ENCODE assay signal across 20 cellular contexts in the genomic region with DNA sequence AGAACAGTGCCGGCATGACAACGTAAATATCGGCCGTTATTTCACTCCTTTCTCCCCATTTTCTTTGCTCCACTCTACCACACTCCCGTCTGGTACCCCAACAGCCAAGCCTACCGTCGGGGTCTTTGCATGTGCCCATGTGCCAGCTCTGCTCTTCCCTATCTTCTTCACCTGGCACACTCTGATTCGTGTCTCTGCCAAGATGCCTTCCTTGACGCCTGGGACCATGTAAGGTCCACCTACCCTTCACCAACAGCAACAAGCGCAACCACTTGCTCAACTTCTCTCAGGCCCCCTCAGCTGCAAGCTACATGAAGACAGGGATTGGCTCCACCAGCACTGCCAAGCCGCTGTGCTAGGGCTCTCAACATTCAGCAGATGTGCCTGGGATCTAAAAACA. TPM values are rescaled to one million over a fixed set of nuclear protein-coding genes. Genes with fewer than 3 reads are reported as not detected.
DNase-seq lines count a peak whose midpoint lies in the region; ATAC-seq lines count a peak whose summit lies in the region.
"Had no signal": no experiment of that assay in that cellular context is flagged by ENCODE, and none has a peak within 500 bp of the region (broad histone marks: within the 10 kb centered on the region; RNA-seq: fewer than 3 reads in every experiment).

No MANE protein-coding gene starts in this region.

- peaks cover 20% of the 10 kb centered on the region for H3K36me3 Mint-ChIP-seq in activated T-cell treated with anti-CD3 and anti-CD28 coated beads, Interleukin-2, amount 50 U/mL, for 4 hours (ENCODE audit: insufficient read depth)
- H3K36me3 Mint-ChIP-seq in activated T-helper 1 cell treated with anti-CD3 and anti-CD28 coated beads, Interleukin-12 subunit alpha, Interleukin-12 subunit beta, Interleukin-2, Interleukin-4 antibody, amounts not matched to agents 30 ng/mL and 10 ng/mL and 1 ng/mL, durations not matched to agents 14 hours and 24 hours and 36 hours (ENCODE audit: low read depth) = peaks cover 41% of the 10 kb centered on the region
- peaks cover 0 to 4% (median 0%) of the 10 kb centered on the region in 3 donors for H3K36me3 Mint-ChIP-seq in immature natural killer cell

- no peaks in the 10 kb centered on the region for H3K27me3 Mint-ChIP-seq in activated T-cell treated with anti-CD3 and anti-CD28 coated beads, Interleukin-2, amount 50 U/mL, for 4 hours (ENCODE audit: low read depth)
- no peaks in the 10 kb centered on the region for H3K27me3 Mint-ChIP-seq in activated T-helper 1 cell treated with anti-CD3 and anti-CD28 coated beads, Interleukin-12 subunit alpha, Interleukin-12 subunit beta, Interleukin-2, Interleukin-4 antibody, amounts not matched to agents 30 ng/mL and 10 ng/mL and 1 ng/mL, durations not matched to agents 14 hours and 24 hours and 36 hours (ENCODE audit: insufficient read depth)
- peaks cover 0 to 3% (median 2%) of the 10 kb centered on the region in 3 donors for H3K27me3 Mint-ChIP-seq in immature natural killer cell (ENCODE audit: low read depth in 3 of 3)
- no peaks in the 10 kb centered on the region for H3K27me3 Mint-ChIP-seq in stimulated activated naive CD8-positive, alpha-beta T cell treated with anti-CD3 and anti-CD28 coated beads, Interleukin-15, amount 100 ng/mL, for 72 hours

- no peaks in the 10 kb centered on the region for H3K9me3 Mint-ChIP-seq in activated T-cell treated with anti-CD3 and anti-CD28 coated beads, Interleukin-2, amount 50 U/mL, for 4 hours
- H3K9me3 Mint-ChIP-seq in activated T-helper 1 cell treated with anti-CD3 and anti-CD28 coated beads, Interleukin-12 subunit alpha, Interleukin-12 subunit beta, Interleukin-2, Interleukin-4 antibody, amounts not matched to agents 30 ng/mL and 10 ng/mL and 1 ng/mL, durations not matched to agents 14 hours and 24 hours and 36 hours = no peaks in the 10 kb centered on the region
- no peaks in the 10 kb centered on the region for H3K9me3 Mint-ChIP-seq in immature natural killer cell
- H3K9me3 Mint-ChIP-seq in stimulated activated naive CD8-positive, alpha-beta T cell treated with anti-CD3 and anti-CD28 coated beads, Interleukin-15, amount 100 ng/mL, for 72 hours = no peaks in the 10 kb centered on the region

- peaks cover 78% of the 10 kb centered on the region for H3K4me1 Mint-ChIP-seq in activated T-cell treated with anti-CD3 and anti-CD28 coated beads, Interleukin-2, amount 50 U/mL, for 4 hours (ENCODE audit: low read depth)
- peaks cover 75% of the 10 kb centered on the region for H3K4me1 Mint-ChIP-seq in activated T-helper 1 cell treated with anti-CD3 and anti-CD28 coated beads, Interleukin-12 subunit alpha, Interleukin-12 subunit beta, Interleukin-2, Interleukin-4 antibody, amounts not matched to agents 30 ng/mL and 10 ng/mL and 1 ng/mL, durations not matched to agents 14 hours and 24 hours and 36 hours (ENCODE audit: low read depth)
- peaks cover 79 to 87% of the 10 kb centered on the region in 2 donors for H3K4me1 Mint-ChIP-seq in immature natural killer cell
- H3K4me1 Mint-ChIP-seq in stimulated activated naive CD8-positive, alpha-beta T cell treated with anti-CD3 and anti-CD28 coated beads, Interleukin-15, amount 100 ng/mL, for 72 hours = peaks cover 79% of the 10 kb centered on the region

- intact Hi-C loops in activated T-helper 1 cell treated with anti-CD3 and anti-CD28 coated beads, Interleukin-12 subunit alpha, Interleukin-12 subunit beta, Interleukin-2, Interleukin-4 antibody, amounts not matched to agents 30 ng/mL and 10 ng/mL and 1 ng/mL, durations not matched to agents 14 hours and 24 hours and 36 hours (cut with micrococcal nuclease) = no loop called here

- ATAC-seq in activated T-cell treated with anti-CD3 and anti-CD28 coated beads, Interleukin-2, amount 50 U/mL, for 4 hours = no peak
- no peak for ATAC-seq in stimulated activated naive CD8-positive, alpha-beta T cell treated with anti-CD3 and anti-CD28 coated beads, Interleukin-15, amount 100 ng/mL, for 72 hours
- no peak for ATAC-seq in HG02852 (IDR thresholded peaks at IDR 0.05; ENCODE audit: unreplicated experiment)
- no peak for ATAC-seq in GM21786 (IDR thresholded peaks at IDR 0.05; ENCODE audit: unreplicated experiment)
- ATAC-seq: heart left ventricle, right cardiac atrium, Right ventricle myocardium inferior had no signal

- peak overlapping the region; percentile 24 for H3K4me3 Mint-ChIP-seq in activated T-cell treated with anti-CD3 and anti-CD28 coated beads, Interleukin-2, amount 50 U/mL, for 4 hours
- H3K4me3 Mint-ChIP-seq in activated T-helper 1 cell treated with anti-CD3 and anti-CD28 coated beads, Interleukin-12 subunit alpha, Interleukin-12 subunit beta, Interleukin-2, Interleukin-4 antibody, amounts not matched to agents 30 ng/mL and 10 ng/mL and 1 ng/mL, durations not matched to agents 14 hours and 24 hours and 36 hours = no peak overlapping the region
- H3K4me3 Mint-ChIP-seq in immature natural killer cell = peak overlapping the region; percentile 1 to 95 (median 44)
- peak overlapping the region; percentile 16 to 32 for H3K4me3 Mint-ChIP-seq in stimulated activated naive CD8-positive, alpha-beta T cell treated with anti-CD3 and anti-CD28 coated beads, Interleukin-15, amount 100 ng/mL, for 72 hours

- DNase-seq in activated T-cell treated with anti-CD3 and anti-CD28 coated beads, Interleukin-2, amount 50 U/mL, for 4 hours = no peak
- DNase-seq in activated T-cell treated with anti-CD3 and anti-CD28 coated beads, Interleukin-2, amount 50 U/mL, for 1 hour = no peak
- DNase-seq in activated T-helper 1 cell treated with anti-CD3 and anti-CD28 coated beads, Interleukin-12 subunit alpha, Interleukin-12 subunit beta, Interleukin-2, Interleukin-4 antibody, amounts not matched to agents 30 ng/mL and 10 ng/mL and 1 ng/mL, durations not matched to agents 14 hours and 24 hours and 36 hours (ENCODE audit: low spot score) = no peak
- DNase-seq in immature natural killer cell = no peak
- no peak for DNase-seq in stimulated activated naive CD8-positive, alpha-beta T cell treated with anti-CD3 and anti-CD28 coated beads, Interleukin-15, amount 100 ng/mL, for 72 hours
- DNase-seq in NCI-H1436 (lab: John Stamatoyannopoulos, UW) = no peak
- DNase-seq: ACHN; activated CD4-positive, alpha-beta T cell treated with anti-CD3 and anti-CD28 coated beads, Interleukin-2, amount 50 U/mL, for 4 hours; activated naive CD4-positive, alpha-beta T cell treated with Interleukin-2 at 50 U/mL for 16 hours; caudate nucleus; DMS153; heart left ventricle; right cardiac atrium; stimulated activated CD8-positive, alpha-beta memory T cell treated with anti-CD3 and anti-CD28 coated beads, Interleukin-4, amount 100 ng/mL, for 48 hours had no signal

- H3K27ac Mint-ChIP-seq in activated T-helper 1 cell treated with anti-CD3 and anti-CD28 coated beads, Interleukin-12 subunit alpha, Interleukin-12 subunit beta, Interleukin-2, Interleukin-4 antibody, amounts not matched to agents 30 ng/mL and 10 ng/mL and 1 ng/mL, durations not matched to agents 14 hours and 24 hours and 36 hours = peak overlapping the region; percentile 36
- H3K27ac Mint-ChIP-seq in immature natural killer cell = peak overlapping the region; percentile 68 to 93 (median 82)
- H3K27ac Mint-ChIP-seq in stimulated activated naive CD8-positive, alpha-beta T cell treated with anti-CD3 and anti-CD28 coated beads, Interleukin-15, amount 100 ng/mL, for 72 hours = no peak overlapping the region

RNA-seq across cellular contexts. Expression of gene MGAT1, which starts 4.4 kb away (rescaled TPM):
- total RNA-seq in activated T-cell treated with anti-CD3 and anti-CD28 coated beads, Interleukin-2, amount 50 U/mL, for 4 hours = 10 to 100 TPM; 76.8 to 89.3 (median 85.0) TPM
- 106 and 107 TPM in 2 replicates for total RNA-seq in activated T-helper 1 cell treated with anti-CD3 and anti-CD28 coated beads, Interleukin-12 subunit alpha, Interleukin-12 subunit beta, Interleukin-2, Interleukin-4 antibody, amounts not matched to agents 30 ng/mL and 10 ng/mL and 1 ng/mL, durations not matched to agents 14 hours and 24 hours and 36 hours
- 100 to 1,000 TPM; 220 to 241 (median 238) TPM for polyA plus RNA-seq in immature natural killer cell

RNA-seq across cellular contexts. Expression of gene OR2Y1, which starts 58.3 kb away (rescaled TPM):
- total RNA-seq in activated T-cell treated with anti-CD3 and anti-CD28 coated beads, Interleukin-2, amount 50 U/mL, for 4 hours = not detected
- total RNA-seq in activated T-helper 1 cell treated with anti-CD3 and anti-CD28 coated beads, Interleukin-12 subunit alpha, Interleukin-12 subunit beta, Interleukin-2, Interleukin-4 antibody, amounts not matched to agents 30 ng/mL and 10 ng/mL and 1 ng/mL, durations not matched to agents 14 hours and 24 hours and 36 hours = not detected in 2 replicates
- polyA plus RNA-seq in immature natural killer cell = not detected
- total RNA-seq: endothelial cell of umbilical vein, heart left ventricle, kidney epithelial cell, right cardiac atrium, Right ventricle myocardium inferior, vagina had no signal
- polyA plus RNA-seq: endothelial cell of umbilical vein, heart left ventricle, right cardiac atrium had no signal

Comparison
In these comparisons a context has a peak if more than half of its experiments do, and no peak if none do; other contexts are left out.
1. H3K27ac Mint-ChIP-seq: peak in activated T-helper 1 cell treated with anti-CD3 and anti-CD28 coated beads, Interleukin-12 subunit alpha, Interleukin-12 subunit beta, Interleukin-2, Interleukin-4 antibody, amounts not matched to agents 30 ng/mL and 10 ng/mL and 1 ng/mL, durations not matched to agents 14 hours and 24 hours and 36 hours (single experiment) and immature natural killer cell (6 of 6); none in stimulated activated naive CD8-positive, alpha-beta T cell treated with anti-CD3 and anti-CD28 coated beads, Interleukin-15, amount 100 ng/mL, for 72 hours (0 of 2).